In the genomic region with DNA sequence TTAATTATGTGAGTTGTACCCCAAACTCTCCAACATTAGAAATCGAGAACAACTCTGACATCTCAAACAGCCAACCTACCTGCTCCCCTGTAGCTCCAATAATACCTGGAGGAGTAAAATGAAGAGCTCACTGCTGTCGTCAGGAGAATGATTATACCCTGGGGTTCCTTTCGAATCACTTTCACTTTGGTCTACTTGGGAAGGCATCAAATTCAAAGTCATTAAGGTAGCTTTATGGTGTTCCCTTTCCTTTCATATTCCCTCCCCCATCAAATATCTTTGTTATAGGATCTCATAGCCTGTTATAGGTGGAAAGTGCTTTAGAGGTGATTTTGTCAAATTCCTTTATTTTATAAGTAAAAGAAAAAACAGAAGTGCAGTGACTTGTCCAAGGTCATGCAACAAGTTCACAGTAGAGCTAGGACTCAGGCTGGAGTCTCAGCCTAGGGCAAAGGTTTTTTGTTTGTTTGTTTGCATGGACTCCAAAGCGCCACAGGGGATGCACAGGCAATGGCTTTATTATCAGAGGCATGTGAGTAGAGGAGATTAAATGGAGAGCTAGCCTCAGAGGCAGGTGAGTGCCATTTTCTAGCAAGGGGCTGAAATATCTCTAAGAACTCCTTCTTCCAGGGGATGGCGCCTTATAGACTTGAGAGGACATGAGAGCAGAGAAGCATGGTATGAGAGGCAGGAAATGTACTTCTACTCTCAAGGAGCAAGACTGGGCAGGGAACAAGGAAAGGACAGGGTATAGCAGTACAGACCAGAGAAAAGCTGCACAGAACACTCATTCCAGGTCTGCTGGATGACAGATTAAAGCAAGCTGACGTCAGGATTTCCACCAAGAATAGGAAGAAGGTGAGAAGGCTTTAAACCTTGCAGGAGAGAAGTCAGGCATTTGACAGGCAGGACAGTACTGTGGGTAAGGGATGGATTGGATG, we compare ENCODE assay signal across 32 cellular contexts.
DNase-seq lines count a peak whose midpoint lies in the region; ATAC-seq, FAIRE-seq and TF ChIP-seq lines count a peak whose summit lies in the region.
"Had no signal": no experiment of that assay in that cellular context is flagged by ENCODE, and none has a peak within 500 bp of the region (broad histone marks: within the 10 kb centered on the region; RNA-seq: fewer than 3 reads in every experiment).

No MANE protein-coding gene starts in this region.

- in situ Hi-C loops in HepG2 (cut with HindIII; ENCODE audit: extremely low pct_ligation_motif_present, low pct_unique_long_range_greater_than_20kb) (no loop called here), Panc1 (cut with HindIII; ENCODE audit: low pct_unique_long_range_greater_than_20kb, low sequenced_read_pairs) (no loop called here)

- no peaks in the 10 kb centered on the region for H3K36me3 Mint-ChIP-seq in CD8-positive, alpha-beta memory T cell
- H3K36me3 Mint-ChIP-seq: activated naive CD8-positive, alpha-beta T cell; naive B cell had no signal

- CTCF ChIA-PET in HepG2 (lab: Yijun Ruan, JAX; ENCODE audit: low intra/inter-chr PET ratio, low total read pairs): no interaction called here
- CTCF ChIA-PET in Panc1 (lab: Charles Lee): interaction anchor here (0.6 to 1.0 kb wide), 2 partner anchors 29 to 631 kb away, joined by 3 to 4 read pairs; no protein-coding TSS in a partner anchor
- CTCF ChIA-PET in CD8-positive, alpha-beta memory T cell (lab: Charles Lee): no interaction called here

- H3K9ac ChIP-seq in HepG2 (ENCODE audit: insufficient read depth, low read depth, low read length): no peak overlapping the region

- peaks cover 4% of the 10 kb centered on the region for H3K79me2 ChIP-seq in HepG2 (ENCODE audit: insufficient read depth, low read length)

- H3K27ac Mint-ChIP-seq in CD8-positive, alpha-beta memory T cell: no peak overlapping the region
- H3K27ac Mint-ChIP-seq: activated CD8-positive, alpha-beta T cell treated with anti-CD3 and anti-CD28 coated beads for 36 hours; activated naive CD8-positive, alpha-beta T cell; activated T-helper 2 cell treated with anti-CD3 and anti-CD28 coated beads, Interferon-gamma antibody, Interleukin-2, Interleukin-4, amounts not matched to agents 10 μg/mL and 5 μg/mL and 100 μg/mL, durations not matched to agents 14 hours and 24 hours and 36 hours; B cell; dendritic cell treated with granulocyte-macrophage colony-stimulating factor and Interleukin-4, amounts not matched to agents 40 ng/mL and 50 ng/mL, for 4 days; T-helper 1 cell treated with Interleukin-12 subunit alpha and Interleukin-12 subunit beta and Interleukin-4 antibody, amounts not matched to agents 30 μg/mL and 1 μg/mL, for 36 hours had no signal

- no peak overlapping the region for H2AFZ ChIP-seq in HepG2 (ENCODE audit: low read length)

- H3K27me3 ChIP-seq in HepG2 (ENCODE audit: control insufficient read depth in 1 of 2, insufficient read depth in 2 of 2, low read length in 2 of 2) (no peaks in the 10 kb centered on the region), right lobe of liver (no peaks in the 10 kb centered on the region), Panc1 (ENCODE audit: control insufficient read depth, insufficient read depth, low read length) (no peaks in the 10 kb centered on the region), lower lobe of right lung (ENCODE audit: low read depth) (no peaks in the 10 kb centered on the region)
- H3K27me3 ChIP-seq in CD8-positive, alpha-beta memory T cell (ENCODE audit: insufficient read depth, low read length, poor library complexity, severe bottlenecking): no peaks in the 10 kb centered on the region
- H3K27me3 ChIP-seq: esophagus muscularis mucosa, foreskin keratinocyte had no signal

- TF ChIP-seq RAD21 in HepG2 (CRISPR knock-in tag; IDR thresholded peaks at IDR 0.05): no peak

- POLR2A ChIA-PET in HepG2 (lab: Yijun Ruan, JAX): no interaction called here
- POLR2A ChIA-PET in Panc1 (lab: Charles Lee): no interaction called here
- POLR2A ChIA-PET in CD8-positive, alpha-beta memory T cell (lab: Charles Lee): no interaction called here

- peak; percentile 1; the same call in 1 of the 3 replicates for ATAC-seq in HepG2
- no peak for ATAC-seq in right lobe of liver
- ATAC-seq in Panc1: peak; percentile 60; the same call in 1 of the 2 replicates
- ATAC-seq in lower lobe of right lung: peak in 1 of 2 donors; percentile 54
- no peak for ATAC-seq in HG03097 (IDR thresholded peaks at IDR 0.05; ENCODE audit: low FRiP score, unreplicated experiment)
- ATAC-seq: activated CD8-positive, alpha-beta T cell treated with anti-CD3 and anti-CD28 coated beads for 36 hours; foreskin keratinocyte; HCT116; heart left ventricle had no signal

- H3K9me3 Mint-ChIP-seq in CD8-positive, alpha-beta memory T cell: no peaks in the 10 kb centered on the region
- H3K9me3 Mint-ChIP-seq: activated CD8-positive, alpha-beta T cell treated with anti-CD3 and anti-CD28 coated beads for 36 hours; activated T-helper 2 cell treated with anti-CD3 and anti-CD28 coated beads, Interferon-gamma antibody, Interleukin-2, Interleukin-4, amounts not matched to agents 10 μg/mL and 5 μg/mL and 100 μg/mL, durations not matched to agents 14 hours and 24 hours and 36 hours; dendritic cell treated with granulocyte-macrophage colony-stimulating factor and Interleukin-4, amounts not matched to agents 40 ng/mL and 50 ng/mL, for 4 days; T-helper 1 cell treated with Interleukin-12 subunit alpha and Interleukin-12 subunit beta and Interleukin-4 antibody, amounts not matched to agents 30 μg/mL and 1 μg/mL, for 36 hours had no signal

- TF ChIP-seq POLR2A in HepG2 (IDR thresholded peaks at IDR 0.05; ENCODE audit: insufficient read depth in 1 of 2, low read depth in 2 of 2, low read length in 2 of 2): no peak
- no peak for TF ChIP-seq POLR2A in right lobe of liver (IDR thresholded peaks at IDR 0.05)

- peak overlapping the region; percentile 63 for H3K27ac ChIP-seq in HepG2 (ENCODE audit: extremely low read length, insufficient read depth, low read length)
- H3K27ac ChIP-seq in right lobe of liver: no peak overlapping the region
- peak overlapping the region; percentile 54 for H3K27ac ChIP-seq in Panc1 (ENCODE audit: low read length)
- no peak overlapping the region for H3K27ac ChIP-seq in lower lobe of right lung
- H3K27ac ChIP-seq in CD8-positive, alpha-beta memory T cell (ENCODE audit: low read depth, low read length): no peak overlapping the region
- H3K27ac ChIP-seq: esophagus muscularis mucosa, foreskin keratinocyte, heart left ventricle, SK-N-MC, skin epidermis, thyroid gland had no signal

- no peak overlapping the region for H3K4me3 Mint-ChIP-seq in CD8-positive, alpha-beta memory T cell
- H3K4me3 Mint-ChIP-seq: activated CD8-positive, alpha-beta T cell treated with anti-CD3 and anti-CD28 coated beads for 36 hours; activated naive CD8-positive, alpha-beta T cell; B cell; dendritic cell treated with granulocyte-macrophage colony-stimulating factor and Interleukin-4, amounts not matched to agents 40 ng/mL and 50 ng/mL, for 4 days; naive B cell; T-helper 1 cell treated with Interleukin-12 subunit alpha and Interleukin-12 subunit beta and Interleukin-4 antibody, amounts not matched to agents 30 μg/mL and 1 μg/mL, for 36 hours had no signal

- H3K9me3 ChIP-seq in HepG2 (ENCODE audit: low read length) (no peaks in the 10 kb centered on the region), right lobe of liver (no peaks in the 10 kb centered on the region), Panc1 (ENCODE audit: control insufficient read depth, insufficient read depth, low read depth, low read length) (no peaks in the 10 kb centered on the region), lower lobe of right lung (no peaks in the 10 kb centered on the region)
- no peaks in the 10 kb centered on the region for H3K9me3 ChIP-seq in CD8-positive, alpha-beta memory T cell (ENCODE audit: low read length)
- H3K9me3 ChIP-seq: esophagus muscularis mucosa, heart left ventricle, stomach, thyroid gland had no signal

- H3K4me1 ChIP-seq in HepG2 (ENCODE audit: insufficient read depth, low read length) (peaks cover 90% of the 10 kb centered on the region), right lobe of liver (no peaks in the 10 kb centered on the region), Panc1 (ENCODE audit: control insufficient read depth, insufficient read depth, low read length) (no peaks in the 10 kb centered on the region; the same call in 1 of the 2 replicates), lower lobe of right lung (no peaks in the 10 kb centered on the region)
- H3K4me1 ChIP-seq in CD8-positive, alpha-beta memory T cell (ENCODE audit: insufficient read depth, low read length): no peaks in the 10 kb centered on the region
- H3K4me1 ChIP-seq: foreskin keratinocyte, heart left ventricle, thyroid gland had no signal

- no TSS peak for BruUV-seq in HepG2 (replicated peaks; lab: Mats Ljungman, UMichigan)
- BruUV-seq in Panc1 (replicated peaks; lab: Mats Ljungman, UMichigan): no TSS peak

- peak overlapping the region; percentile 27; the same call in 1 of the 2 replicates for H3K4me2 ChIP-seq in HepG2 (ENCODE audit: low read depth, low read length)

- intact Hi-C loops in HepG2 (cut with micrococcal nuclease; ENCODE audit: unreplicated experiment): no loop called here
- intact Hi-C loops in right lobe of liver (cut with DNase I): no loop called here
- intact Hi-C loops in Panc1 (cut with micrococcal nuclease; ENCODE audit: unreplicated experiment): no loop called here
- intact Hi-C loops in lower lobe of right lung (cut with DNase I): no loop called here

- DNase-seq in HepG2 (ENCODE audit: low spot score) (no peak), right lobe of liver (no peak), Panc1 (ENCODE audit: low read depth, low spot score) (no peak), lower lobe of right lung (no peak), HCEC 1CT (no peak), occipital lobe (lab: John Stamatoyannopoulos, UW) (no peak)
- DNase-seq in CD8-positive, alpha-beta memory T cell: no peak
- DNase-seq: activated CD4-positive, CD25-positive, alpha-beta regulatory T cell treated with anti-CD3 and anti-CD28 coated beads, Interleukin-2, amount 50 U/mL, for 72 hours; activated CD8-positive, alpha-beta T cell treated with anti-CD3 and anti-CD28 coated beads for 36 hours; aorta; caudate nucleus; DMS79 treated with DMSO at 0.1 percent for 48 hours; foreskin keratinocyte; heart left ventricle; KBM-7; MM.1S; naive B cell; nucleus accumbens had no signal

- no peaks in the 10 kb centered on the region for H3K4me1 Mint-ChIP-seq in CD8-positive, alpha-beta memory T cell
- H3K4me1 Mint-ChIP-seq: B cell, naive B cell had no signal

- WGBS in HepG2 (ENCODE audit: low lambda C conversion rate): 89% methylated on average over 5 of the region's 6 CpGs
- 40% methylated on average over 6 of the region's 6 CpGs for WGBS in right lobe of liver (ENCODE audit: insufficient coverage, low coverage, low lambda C conversion rate, missing lambda C conversion rate)

- no peaks in the 10 kb centered on the region for H3K27me3 Mint-ChIP-seq in CD8-positive, alpha-beta memory T cell
- H3K27me3 Mint-ChIP-seq: activated CD8-positive, alpha-beta T cell treated with anti-CD3 and anti-CD28 coated beads for 36 hours; activated naive CD8-positive, alpha-beta T cell; B cell had no signal

- no peak for TF ChIP-seq CTCF in HepG2 (CRISPR knock-in tag; IDR thresholded peaks at IDR 0.05)
- no peak for TF ChIP-seq CTCF in right lobe of liver (IDR thresholded peaks at IDR 0.05)
- TF ChIP-seq CTCF in Panc1 (IDR thresholded peaks at IDR 0.05): no peak
- no peak for TF ChIP-seq CTCF in lower lobe of right lung (IDR thresholded peaks at IDR 0.05)

- H3K36me3 ChIP-seq in HepG2 (replicated peaks in 1 of 2; ENCODE audit: control insufficient read depth in 1 of 2, insufficient read depth in 2 of 2, low read length in 2 of 2): peaks cover 7 to 19% of the 10 kb centered on the region in 2 experiments
- no peaks in the 10 kb centered on the region for H3K36me3 ChIP-seq in right lobe of liver
- no peaks in the 10 kb centered on the region for H3K36me3 ChIP-seq in Panc1 (ENCODE audit: control insufficient read depth, insufficient read depth, low read length)
- H3K36me3 ChIP-seq in lower lobe of right lung: no peaks in the 10 kb centered on the region
- no peaks in the 10 kb centered on the region for H3K36me3 ChIP-seq in CD8-positive, alpha-beta memory T cell (ENCODE audit: insufficient read depth, low read length)
- H3K36me3 ChIP-seq: esophagus muscularis mucosa, heart left ventricle, stomach, thyroid gland had no signal

- H4K20me1 ChIP-seq in HepG2 (ENCODE audit: insufficient read depth, low read length): peaks cover 63% of the 10 kb centered on the region

- TF ChIP-seq EP300 in HepG2 (IDR thresholded peaks at IDR 0.05; ENCODE audit: low read depth in 2 of 2, low read length in 2 of 2) (no peak), HepG2 (CRISPR knock-in tag; IDR thresholded peaks at IDR 0.05; ENCODE audit: borderline replicate concordance) (no peak)

- FAIRE-seq in HepG2 (lab: Jason Lieb, UNC): no peak
- FAIRE-seq: HTR-8/SVneo, TTC549 had no signal

- no peak overlapping the region for H3K4me3 ChIP-seq in HepG2 (replicated peaks in 1 of 3; ENCODE audit: insufficient read depth in 1 of 3, low read depth in 2 of 3, low read length in 3 of 3)
- no peak overlapping the region for H3K4me3 ChIP-seq in right lobe of liver
- no peak overlapping the region for H3K4me3 ChIP-seq in Panc1 (ENCODE audit: low read depth in 2 of 2, low read length in 2 of 2)
- peak overlapping the region; percentile 8 for H3K4me3 ChIP-seq in lower lobe of right lung
- H3K4me3 ChIP-seq in CD8-positive, alpha-beta memory T cell (ENCODE audit: low read length): no peak overlapping the region
- H3K4me3 ChIP-seq: esophagus muscularis mucosa, heart left ventricle, SK-N-MC, skin epidermis, stomach, thyroid gland had no signal

Comparison
In these comparisons a context has a peak if more than half of its experiments do, and no peak if none do; other contexts are left out.
1. ATAC-seq: peak in HepG2 (single experiment) and Panc1 (single experiment); none in right lobe of liver (0 of 4) and HG03097 (single experiment).
2. H3K27ac ChIP-seq: peak in HepG2 (single experiment) and Panc1 (single experiment); none in right lobe of liver (0 of 3), lower lobe of right lung (single experiment) and CD8-positive, alpha-beta memory T cell (single experiment).